Comparison of ENCODE assay signal across 20 cellular contexts in genomic region chr16:27685802-27686201, GRCh38.
DNase-seq lines count a peak whose midpoint lies in the region.
"Had no signal": no experiment of that assay in that cellular context is flagged by ENCODE, and none has a peak within 500 bp of the region (broad histone marks: within the 10 kb centered on the region; RNA-seq: fewer than 3 reads in every experiment).

No MANE protein-coding gene starts in this region.

- DNase-seq in EL (peak; percentile 36), NCI-H82 (lab: John Stamatoyannopoulos, UW) (peak; percentile 65), fibroblast of gingiva (ENCODE audit: low read depth) (peak; percentile 66), non-pigmented ciliary epithelial cell (ENCODE audit: low read depth) (peak; percentile 34), DMS114 treated with DMSO at 0.1 percent for 48 hours (lab: John Stamatoyannopoulos, UW; ENCODE audit: unreplicated experiment) (no peak), NCI-H2227 (lab: John Stamatoyannopoulos, UW; ENCODE audit: unreplicated experiment) (no peak)
- no peak for DNase-seq in activated CD4-positive, CD25-positive, alpha-beta regulatory T cell treated with anti-CD3 and anti-CD28 coated beads, Interleukin-2, amount 50 U/mL, for 72 hours
- DNase-seq in activated T-cell treated with anti-CD3 and anti-CD28 coated beads, Interleukin-2, amount 50 U/mL, for 48 hours, result no peak
- DNase-seq: activated B cell treated with CpG ODN at 0.5 μM for 24 hours; activated CD8-positive, alpha-beta T cell treated with anti-CD3 and anti-CD28 coated beads, Interleukin-2, amount 10 ng/mL, durations not matched to agents 7 days and 5 days; activated T-cell treated with anti-CD3 and anti-CD28 coated beads, Interleukin-2, amount 50 U/mL, for 72 hours; islet precursor cell; naive thymus-derived CD8-positive, alpha-beta T cell; NCI-H1694; NCI-H446; Right ventricle myocardium superior; small intestine; stimulated activated CD4-positive, alpha-beta T cell treated with anti-CD3 and anti-CD28 coated beads, Interleukin-4, amount 100 ng/mL, for 4 hours; substantia nigra; T-helper 17 cell had no signal

Comparison
In these comparisons a context has a peak if more than half of its experiments do, and no peak if none do; other contexts are left out.
1. DNase-seq: peak in EL (single experiment), NCI-H82 (single experiment), fibroblast of gingiva (single experiment) and non-pigmented ciliary epithelial cell (single experiment); none in activated CD4-positive, CD25-positive, alpha-beta regulatory T cell treated with anti-CD3 and anti-CD28 coated beads, Interleukin-2, amount 50 U/mL, for 72 hours (single experiment), DMS114 treated with DMSO at 0.1 percent for 48 hours (single experiment), NCI-H2227 (single experiment) and activated T-cell treated with anti-CD3 and anti-CD28 coated beads, Interleukin-2, amount 50 U/mL, for 48 hours (0 of 2).